Comparison of ENCODE assay signal across 26 cellular contexts in genomic region chr6:20770776-20771175, GRCh38.
DNase-seq lines count a peak whose midpoint lies in the region; ATAC-seq and TF ChIP-seq lines count a peak whose summit lies in the region.
"Had no signal": no experiment of that assay in that cellular context is flagged by ENCODE, and none has a peak within 500 bp of the region (broad histone marks: within the 10 kb centered on the region; RNA-seq: fewer than 3 reads in every experiment).

No MANE protein-coding gene starts in this region.

- no peak overlapping the region for H3K4me3 Mint-ChIP-seq in WTC11
- H3K4me3 Mint-ChIP-seq in mesothelial cell of epicardium = no peak overlapping the region
- H3K4me3 Mint-ChIP-seq: activated CD8-positive, alpha-beta memory T cell treated with anti-CD3 and anti-CD28 coated beads, Interleukin-2, amount 10 ng/mL, durations not matched to agents 7 days and 5 days; brain; CD14-positive monocyte; memory B cell had no signal

- POLR2A ChIA-PET in WTC11 (lab: Charles Lee) = no interaction called here

- ATAC-seq in WTC11 = no peak
- no peak for ATAC-seq in GM21360 (IDR thresholded peaks at IDR 0.05; ENCODE audit: unreplicated experiment)
- ATAC-seq: activated CD8-positive, alpha-beta memory T cell treated with anti-CD3 and anti-CD28 coated beads, Interleukin-2, amount 10 ng/mL, durations not matched to agents 7 days and 5 days; Right ventricle myocardium inferior had no signal

- H3K9me3 Mint-ChIP-seq in WTC11 = peaks cover 9% of the 10 kb centered on the region; the same call in 1 of the 2 replicates
- H3K9me3 Mint-ChIP-seq in mesothelial cell of epicardium = no peaks in the 10 kb centered on the region
- H3K9me3 Mint-ChIP-seq: brain, CD14-positive monocyte, memory B cell had no signal

- CTCF ChIA-PET in WTC11 (lab: Charles Lee) = no interaction called here

- in situ Hi-C loops in KBM-7 (cut with MboI; ENCODE audit: low pct_unique_long_range_greater_than_20kb, low sequenced_read_pairs) = no loop called here

- H3K4me1 Mint-ChIP-seq in WTC11 = peaks cover 33% of the 10 kb centered on the region
- H3K4me1 Mint-ChIP-seq in mesothelial cell of epicardium = peaks cover 18% of the 10 kb centered on the region
- H3K4me1 Mint-ChIP-seq: activated CD8-positive, alpha-beta memory T cell treated with anti-CD3 and anti-CD28 coated beads, Interleukin-2, amount 10 ng/mL, durations not matched to agents 7 days and 5 days; CD14-positive monocyte; memory B cell had no signal

- H3K36me3 Mint-ChIP-seq in WTC11 = no peaks in the 10 kb centered on the region
- H3K36me3 Mint-ChIP-seq in mesothelial cell of epicardium = peaks cover 2% of the 10 kb centered on the region

- intact Hi-C loops in dorsolateral prefrontal cortex (cut with DNase I) = no loop called here

- H3K27ac Mint-ChIP-seq in WTC11 (peak overlapping the region; percentile 85; the same call in 1 of the 2 replicates), mesothelial cell of epicardium (peak overlapping the region; percentile 83)
- H3K27ac Mint-ChIP-seq: activated CD8-positive, alpha-beta memory T cell treated with anti-CD3 and anti-CD28 coated beads, Interleukin-2, amount 10 ng/mL, durations not matched to agents 7 days and 5 days; CD14-positive monocyte; memory B cell had no signal

- DNase-seq in EH (ENCODE audit: low read depth) (peak; percentile 6), KBM-7 (peak; percentile 14), WTC11 (ENCODE audit: low spot score) (no peak), mesothelial cell of epicardium (ENCODE audit: low spot score in 2 of 2, unreplicated experiment in 2 of 2) (no peak), GDM1 (lab: John Stamatoyannopoulos, UW) (no peak), NAMALWA (ENCODE audit: low spot score) (no peak), dorsolateral prefrontal cortex (no peak)
- DNase-seq: activated CD4-positive, CD25-positive, alpha-beta regulatory T cell; activated CD8-positive, alpha-beta memory T cell treated with anti-CD3 and anti-CD28 coated beads, Interleukin-2, amount 10 ng/mL, durations not matched to agents 7 days and 5 days; activated naive CD4-positive, alpha-beta T cell; activated T-cell treated with anti-CD3 and anti-CD28 coated beads, Interleukin-2, amount 50 U/mL, for 48 hours; IMR-90; NCI-H2029; NCI-H226; sigmoid colon; stimulated activated naive CD4-positive, alpha-beta T cell treated with Interleukin-2 at 50 U/mL for 16 hours; SW 1271; T-helper 9 cell; testis had no signal

- H3K4me3 ChIP-seq in dorsolateral prefrontal cortex = no peak overlapping the region
- H3K4me3 ChIP-seq: prostate gland, sigmoid colon, testis had no signal

- H3K27ac ChIP-seq in dorsolateral prefrontal cortex = no peak overlapping the region
- H3K27ac ChIP-seq: epithelial cell of prostate, prostate gland, sigmoid colon, testis had no signal

- no peak for TF ChIP-seq CTCF in WTC11 (IDR thresholded peaks at IDR 0.05)
- TF ChIP-seq CTCF in mesothelial cell of epicardium (IDR thresholded peaks at IDR 0.05; ENCODE audit: unreplicated experiment) = no peak
- TF ChIP-seq CTCF in dorsolateral prefrontal cortex (IDR thresholded peaks at IDR 0.05 in 54 of 56, conservative IDR thresholded peaks at IDR 0.05 in 2 of 56; ENCODE audit: low read depth in 1 of 56, partially characterized antibody in 56 of 56) = no peak

- no peaks in the 10 kb centered on the region for H3K27me3 ChIP-seq in dorsolateral prefrontal cortex
- H3K27me3 ChIP-seq: sigmoid colon, testis had no signal

- H3K27me3 Mint-ChIP-seq in WTC11 (ENCODE audit: low read depth) = no peaks in the 10 kb centered on the region
- H3K27me3 Mint-ChIP-seq in mesothelial cell of epicardium (ENCODE audit: low read depth) = no peaks in the 10 kb centered on the region
- H3K27me3 Mint-ChIP-seq: activated CD8-positive, alpha-beta memory T cell treated with anti-CD3 and anti-CD28 coated beads, Interleukin-2, amount 10 ng/mL, durations not matched to agents 7 days and 5 days; brain; memory B cell had no signal

TF ChIP-seq in WTC11, 78 proteins besides CTCF, POLR2A, EP300 and RAD21:
- TF ChIP-seq, protein P1, sequence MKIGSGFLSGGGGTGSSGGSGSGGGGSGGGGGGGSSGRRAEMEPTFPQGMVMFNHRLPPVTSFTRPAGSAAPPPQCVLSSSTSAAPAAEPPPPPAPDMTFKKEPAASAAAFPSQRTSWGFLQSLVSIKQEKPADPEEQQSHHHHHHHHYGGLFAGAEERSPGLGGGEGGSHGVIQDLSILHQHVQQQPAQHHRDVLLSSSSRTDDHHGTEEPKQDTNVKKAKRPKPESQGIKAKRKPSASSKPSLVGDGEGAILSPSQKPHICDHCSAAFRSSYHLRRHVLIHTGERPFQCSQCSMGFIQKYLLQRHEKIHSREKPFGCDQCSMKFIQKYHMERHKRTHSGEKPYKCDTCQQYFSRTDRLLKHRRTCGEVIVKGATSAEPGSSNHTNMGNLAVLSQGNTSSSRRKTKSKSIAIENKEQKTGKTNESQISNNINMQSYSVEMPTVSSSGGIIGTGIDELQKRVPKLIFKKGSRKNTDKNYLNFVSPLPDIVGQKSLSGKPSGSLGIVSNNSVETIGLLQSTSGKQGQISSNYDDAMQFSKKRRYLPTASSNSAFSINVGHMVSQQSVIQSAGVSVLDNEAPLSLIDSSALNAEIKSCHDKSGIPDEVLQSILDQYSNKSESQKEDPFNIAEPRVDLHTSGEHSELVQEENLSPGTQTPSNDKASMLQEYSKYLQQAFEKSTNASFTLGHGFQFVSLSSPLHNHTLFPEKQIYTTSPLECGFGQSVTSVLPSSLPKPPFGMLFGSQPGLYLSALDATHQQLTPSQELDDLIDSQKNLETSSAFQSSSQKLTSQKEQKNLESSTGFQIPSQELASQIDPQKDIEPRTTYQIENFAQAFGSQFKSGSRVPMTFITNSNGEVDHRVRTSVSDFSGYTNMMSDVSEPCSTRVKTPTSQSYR (CRISPR knock-in tag; IDR thresholded peaks at IDR 0.05) = no peak
- TF ChIP-seq ZNF232 (CRISPR knock-in tag; IDR thresholded peaks at IDR 0.05) = no peak
- no peak for TF ChIP-seq ETV6 (CRISPR knock-in tag; IDR thresholded peaks at IDR 0.05)
- TF ChIP-seq ZNF219 (CRISPR knock-in tag; IDR thresholded peaks at IDR 0.05; ENCODE audit: borderline replicate concordance) = no peak
- no peak for TF ChIP-seq ZNF396 (CRISPR knock-in tag; IDR thresholded peaks at IDR 0.05; ENCODE audit: borderline replicate concordance)
- no peak for TF ChIP-seq SMAD4 (CRISPR knock-in tag; IDR thresholded peaks at IDR 0.05)
- TF ChIP-seq, protein P2, sequence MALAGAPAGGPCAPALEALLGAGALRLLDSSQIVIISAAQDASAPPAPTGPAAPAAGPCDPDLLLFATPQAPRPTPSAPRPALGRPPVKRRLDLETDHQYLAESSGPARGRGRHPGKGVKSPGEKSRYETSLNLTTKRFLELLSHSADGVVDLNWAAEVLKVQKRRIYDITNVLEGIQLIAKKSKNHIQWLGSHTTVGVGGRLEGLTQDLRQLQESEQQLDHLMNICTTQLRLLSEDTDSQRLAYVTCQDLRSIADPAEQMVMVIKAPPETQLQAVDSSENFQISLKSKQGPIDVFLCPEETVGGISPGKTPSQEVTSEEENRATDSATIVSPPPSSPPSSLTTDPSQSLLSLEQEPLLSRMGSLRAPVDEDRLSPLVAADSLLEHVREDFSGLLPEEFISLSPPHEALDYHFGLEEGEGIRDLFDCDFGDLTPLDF (CRISPR knock-in tag; IDR thresholded peaks at IDR 0.05) = no peak
- TF ChIP-seq ELF4 (CRISPR knock-in tag; IDR thresholded peaks at IDR 0.05; ENCODE audit: low read depth) = no peak
- no peak for TF ChIP-seq FOXJ3 (CRISPR knock-in tag; IDR thresholded peaks at IDR 0.05; ENCODE audit: borderline replicate concordance)
- TF ChIP-seq TP53 (CRISPR knock-in tag; IDR thresholded peaks at IDR 0.05) = no peak
- TF ChIP-seq ATF6 (CRISPR knock-in tag; IDR thresholded peaks at IDR 0.05) = no peak
- TF ChIP-seq MYBL2 (CRISPR knock-in tag; IDR thresholded peaks at IDR 0.05) = no peak
- TF ChIP-seq OVOL2 (CRISPR knock-in tag; IDR thresholded peaks at IDR 0.05; ENCODE audit: borderline replicate concordance) = no peak
- no peak for TF ChIP-seq ZNF416 (CRISPR knock-in tag; IDR thresholded peaks at IDR 0.05)

Comparison
In these comparisons a context has a peak if more than half of its experiments do, and no peak if none do; other contexts are left out.
1. DNase-seq: peak in EH (single experiment) and KBM-7 (single experiment); none in WTC11 (single experiment), mesothelial cell of epicardium (0 of 2), GDM1 (single experiment), NAMALWA (single experiment) and dorsolateral prefrontal cortex (0 of 10).